20 cellular contexts compared by ENCODE assay signal in the genomic region with DNA sequence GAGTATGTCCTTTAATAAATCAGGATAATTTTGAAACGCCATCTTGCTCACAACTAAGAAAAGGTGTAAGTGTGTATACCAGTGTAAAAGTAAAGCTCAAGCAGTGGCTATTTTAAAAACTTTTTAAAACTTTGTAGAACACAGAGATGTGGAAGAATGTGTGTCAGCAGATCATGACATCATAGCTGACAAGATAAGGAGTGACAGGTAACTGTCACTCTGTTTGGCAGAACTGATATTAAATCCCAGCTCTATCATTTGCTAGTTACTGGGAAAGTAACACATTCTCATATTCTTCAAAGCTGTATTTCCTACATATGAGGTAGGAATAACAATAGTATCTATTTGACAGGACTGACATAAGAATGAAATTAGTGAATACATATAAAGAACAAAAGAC.
A peak's percentile ranks its signal among the peaks of the same experiment; 100 is the strongest.
DNase-seq lines count a peak whose midpoint lies in the region; ATAC-seq, FAIRE-seq and TF ChIP-seq lines count a peak whose summit lies in the region.
"Had no signal": no experiment of that assay in that cellular context is flagged by ENCODE, and none has a peak within 500 bp of the region (broad histone marks: within the 10 kb centered on the region; RNA-seq: fewer than 3 reads in every experiment).

No MANE protein-coding gene starts in this region.

- H3K36me3 ChIP-seq in HepG2 (replicated peaks in 1 of 2; ENCODE audit: control insufficient read depth in 1 of 2, insufficient read depth in 2 of 2, low read length in 2 of 2) (no peaks in the 10 kb centered on the region), right lobe of liver (no peaks in the 10 kb centered on the region), neural cell (ENCODE audit: insufficient read depth, low read length) (no peaks in the 10 kb centered on the region)
- H3K36me3 ChIP-seq: BLaER1 treated with 17β-estradiol and CSF1 and Interleukin-3, amounts not matched to agents 10 nM and 100 nM had no signal

- H2AFZ ChIP-seq in HepG2 (ENCODE audit: low read length) (no peak overlapping the region), neural cell (ENCODE audit: low read depth, low read length) (no peak overlapping the region)

- TF ChIP-seq EP300 in HepG2 (IDR thresholded peaks at IDR 0.05; ENCODE audit: low read depth in 2 of 2, low read length in 2 of 2) (no peak), HepG2 (CRISPR knock-in tag; IDR thresholded peaks at IDR 0.05; ENCODE audit: borderline replicate concordance) (no peak), neural cell (conservative IDR thresholded peaks at IDR 0.05; ENCODE audit: poor library complexity, severe bottlenecking) (peak; percentile 59)

- no peak for FAIRE-seq in HepG2 (lab: Jason Lieb, UNC)
- FAIRE-seq: A549, D721Med, G401.6, GM12892, GM18507 had no signal

- POLR2A ChIA-PET in HepG2 (lab: Yijun Ruan, JAX) = no interaction called here

- no TSS peak for BruUV-seq in HepG2 (replicated peaks; lab: Mats Ljungman, UMichigan)

- TF ChIP-seq CTCF in HepG2 (CRISPR knock-in tag; IDR thresholded peaks at IDR 0.05) (no peak), right lobe of liver (IDR thresholded peaks at IDR 0.05) (no peak), neural cell (IDR thresholded peaks at IDR 0.05; ENCODE audit: poor library complexity, severe bottlenecking) (no peak)

- in situ Hi-C loops in HepG2 (cut with HindIII; ENCODE audit: extremely low pct_ligation_motif_present, low pct_unique_long_range_greater_than_20kb) = no loop called here

- no peaks in the 10 kb centered on the region for H3F3A ChIP-seq in neural cell (ENCODE audit: insufficient read depth, low read length, poor library complexity, severe bottlenecking)

- H4K20me1 ChIP-seq in HepG2 (ENCODE audit: insufficient read depth, low read length) = no peaks in the 10 kb centered on the region
- no peaks in the 10 kb centered on the region for H4K20me1 ChIP-seq in neural cell (ENCODE audit: insufficient read depth)
- H4K20me1 ChIP-seq: BLaER1 treated with 17β-estradiol and CSF1 and Interleukin-3, amounts not matched to agents 10 nM and 100 nM had no signal

- H3K9ac ChIP-seq in HepG2 (ENCODE audit: insufficient read depth, low read depth, low read length) (no peak overlapping the region), neural cell (ENCODE audit: low read length) (no peak overlapping the region)
- H3K9ac ChIP-seq: BLaER1 treated with 17β-estradiol and CSF1 and Interleukin-3, amounts not matched to agents 10 nM and 100 nM had no signal

- H3K9me3 ChIP-seq in HepG2 (ENCODE audit: low read length) (no peaks in the 10 kb centered on the region), right lobe of liver (no peaks in the 10 kb centered on the region), neural cell (ENCODE audit: low read length) (no peaks in the 10 kb centered on the region)
- H3K9me3 ChIP-seq: A549; BLaER1 treated with 17β-estradiol and CSF1 and Interleukin-3, amounts not matched to agents 10 nM and 100 nM; Caco-2 had no signal

- intact Hi-C loops in HepG2 (cut with micrococcal nuclease; ENCODE audit: unreplicated experiment) (no loop called here), right lobe of liver (cut with DNase I) (no loop called here)

- H3K4me3 ChIP-seq in HepG2 (replicated peaks in 1 of 3; ENCODE audit: insufficient read depth in 1 of 3, low read depth in 2 of 3, low read length in 3 of 3) (no peak overlapping the region), right lobe of liver (no peak overlapping the region), neural cell (ENCODE audit: low read length) (no peak overlapping the region)
- H3K4me3 ChIP-seq: A549; BLaER1 treated with 17β-estradiol and CSF1 and Interleukin-3, amounts not matched to agents 10 nM and 100 nM had no signal

- TF ChIP-seq POLR2A in HepG2 (IDR thresholded peaks at IDR 0.05; ENCODE audit: insufficient read depth in 1 of 2, low read depth in 2 of 2, low read length in 2 of 2) = no peak
- TF ChIP-seq POLR2A in right lobe of liver (IDR thresholded peaks at IDR 0.05) = no peak

- H3K27ac ChIP-seq in HepG2 (ENCODE audit: extremely low read length, insufficient read depth, low read length) = no peak overlapping the region
- no peak overlapping the region for H3K27ac ChIP-seq in right lobe of liver
- no peak overlapping the region for H3K27ac ChIP-seq in neural cell (ENCODE audit: low read length)
- H3K27ac ChIP-seq: 22Rv1; A549; BLaER1 treated with 17β-estradiol and CSF1 and Interleukin-3, amounts not matched to agents 10 nM and 100 nM; C4-2B had no signal

- no peaks in the 10 kb centered on the region for H3K9me2 ChIP-seq in neural cell (ENCODE audit: insufficient read depth, low read length)

- 96% methylated on average over 1 of the region's 1 CpG for WGBS in HepG2 (ENCODE audit: low lambda C conversion rate)
- 88% methylated on average over 1 of the region's 1 CpG for WGBS in right lobe of liver (ENCODE audit: insufficient coverage, low coverage, low lambda C conversion rate, missing lambda C conversion rate)

- TF ChIP-seq RAD21 in HepG2 (CRISPR knock-in tag; IDR thresholded peaks at IDR 0.05) (no peak), neural cell (conservative IDR thresholded peaks at IDR 0.05) (no peak)

- ATAC-seq in HepG2 (no peak), right lobe of liver (no peak)
- ATAC-seq: A549; CD8-positive, alpha-beta T cell had no signal

- H3K79me2 ChIP-seq in HepG2 (ENCODE audit: insufficient read depth, low read length) (no peaks in the 10 kb centered on the region), neural cell (replicated peaks; ENCODE audit: insufficient read depth, low read length) (no peaks in the 10 kb centered on the region)

- no peak for DNase-seq in HepG2 (ENCODE audit: low spot score)
- no peak for DNase-seq in right lobe of liver
- DNase-seq in NCI-H187 treated with DMSO at 0.1 percent for 48 hours (lab: John Stamatoyannopoulos, UW) = no peak
- no peak for DNase-seq in kidney tubule cell (ENCODE audit: low spot score)
- DNase-seq: AML-193; Caco-2; Calu3; CD4-positive, alpha-beta T cell; CD8-positive, alpha-beta T cell; DMS79 treated with DMSO at 0.1 percent for 48 hours; GF-D8 had no signal

- no peak overlapping the region for H3K4me2 ChIP-seq in HepG2 (ENCODE audit: low read depth, low read length)
- no peak overlapping the region for H3K4me2 ChIP-seq in neural cell (ENCODE audit: low read length)
- H3K4me2 ChIP-seq: A549; BLaER1 treated with 17β-estradiol and CSF1 and Interleukin-3, amounts not matched to agents 10 nM and 100 nM had no signal

- CTCF ChIA-PET in HepG2 (lab: Yijun Ruan, JAX; ENCODE audit: low intra/inter-chr PET ratio, low total read pairs) = no interaction called here

- H3K4me1 ChIP-seq in HepG2 (ENCODE audit: insufficient read depth, low read length) = 0 out of 2 replicates have a peak, but pooled peaks cover 5% of the 10 kb centered on the region
- no peaks in the 10 kb centered on the region for H3K4me1 ChIP-seq in right lobe of liver
- H3K4me1 ChIP-seq: A549; BLaER1 treated with 17β-estradiol and CSF1 and Interleukin-3, amounts not matched to agents 10 nM and 100 nM; Caco-2 had no signal

- no peaks in the 10 kb centered on the region for H3K27me3 ChIP-seq in HepG2 (ENCODE audit: control insufficient read depth in 1 of 2, insufficient read depth in 2 of 2, low read length in 2 of 2)
- H3K27me3 ChIP-seq in right lobe of liver = no peaks in the 10 kb centered on the region
- no peaks in the 10 kb centered on the region for H3K27me3 ChIP-seq in neural cell (ENCODE audit: insufficient read depth, low read depth, low read length)
- H3K27me3 ChIP-seq: BLaER1 treated with 17β-estradiol and CSF1 and Interleukin-3, amounts not matched to agents 10 nM and 100 nM had no signal

TF ChIP-seq in HepG2, 621 proteins besides CTCF, POLR2A, EP300 and RAD21:
- TF ChIP-seq ISX (CRISPR knock-in tag; conservative IDR thresholded peaks at IDR 0.05) (no peak), CREB1 (IDR thresholded peaks at IDR 0.05) (peak; percentile 51), CREB1 (CRISPR knock-in tag; IDR thresholded peaks at IDR 0.05) (no peak)
TF ChIP-seq in HepG2: peak in this region for 1.

TF ChIP-seq in neural cell, 6 proteins besides CTCF, POLR2A, EP300 and RAD21:
- TF ChIP-seq POLR2AphosphoS5 (IDR thresholded peaks at IDR 0.05) = peak; percentile 22
- no peak for TF ChIP-seq TAF1 (IDR thresholded peaks at IDR 0.05; ENCODE audit: low read depth)
- TF ChIP-seq SMC3 (conservative IDR thresholded peaks at IDR 0.05; ENCODE audit: poor library complexity) = no peak
- no peak for TF ChIP-seq MXI1 (conservative IDR thresholded peaks at IDR 0.05; ENCODE audit: poor library complexity, severe bottlenecking)
- no peak for TF ChIP-seq REST (IDR thresholded peaks at IDR 0.05; ENCODE audit: borderline replicate concordance)
- no peak for TF ChIP-seq EZH2 (IDR thresholded peaks at IDR 0.05; ENCODE audit: borderline replicate concordance, insufficient read depth, low read length, poor library complexity, severe bottlenecking)
